35 cellular contexts compared by ENCODE assay signal in genomic region chr15:73792429-73792828, GRCh38. TPM values are rescaled to one million over a fixed set of nuclear protein-coding genes. Genes with fewer than 3 reads are reported as not detected.
DNase-seq lines count a peak whose midpoint lies in the region; ATAC-seq, FAIRE-seq and TF ChIP-seq lines count a peak whose summit lies in the region.
"Had no signal": no experiment of that assay in that cellular context is flagged by ENCODE, and none has a peak within 500 bp of the region (broad histone marks: within the 10 kb centered on the region; RNA-seq: fewer than 3 reads in every experiment).

No MANE protein-coding gene starts in this region.

- H3K4me3 ChIP-seq in HCT116 (replicated peaks in 1 of 2; ENCODE audit: low read depth in 1 of 2, low read length in 2 of 2) (no peak overlapping the region), K562 (no peak overlapping the region), right cardiac atrium (ENCODE audit: low read length) (no peak overlapping the region), MM.1S (ENCODE audit: low read length) (no peak overlapping the region)
- H3K4me3 ChIP-seq: BLaER1, body of pancreas, lung, skin epidermis had no signal

- TF ChIP-seq EP300 in K562 (IDR thresholded peaks at IDR 0.05; ENCODE audit: low read length) = no peak

- WGBS in K562 (ENCODE audit: insufficient coverage, low coverage, missing lambda C conversion rate) = 0% methylated on average over 7 of the region's 7 CpGs
- 48% methylated on average over 7 of the region's 7 CpGs for WGBS in right cardiac atrium

- DNase-seq in G401 (ENCODE audit: low spot score) = peak; percentile 10
- no peak for DNase-seq in HCT116 (ENCODE audit: low read depth, low spot score)
- no peak for DNase-seq in K562 (ENCODE audit: extremely low read depth in 1 of 4, low spot score in 3 of 4)
- peak in 2 of 3 donors; percentile 31 to 57 for DNase-seq in right cardiac atrium
- no peak for DNase-seq in MM.1S
- no peak for DNase-seq in activated T-cell treated with anti-CD3 and anti-CD28 coated beads, Interleukin-2, amount 50 U/mL, for 72 hours
- DNase-seq in DMS114 treated with DMSO at 0.1 percent for 48 hours (lab: John Stamatoyannopoulos, UW; ENCODE audit: unreplicated experiment) = no peak
- DNase-seq: activated CD4-positive, alpha-beta memory T cell treated with anti-CD3 and anti-CD28 coated beads for 36 hours; activated CD8-positive, alpha-beta memory T cell treated with anti-CD3 and anti-CD28 coated beads, Interleukin-2, amount 50 U/mL, for 4 hours; activated naive CD4-positive, alpha-beta T cell treated with anti-CD3 and anti-CD28 coated beads, Interleukin-2, amount 10 ng/mL, durations not matched to agents 7 days and 5 days; cerebellar nuclear complex; dermis blood vessel endothelial cell; endodermal cell; KG1; kidney glomerular epithelial cell; NCI-H1417; NCI-H748 treated with DMSO at 0.1 percent for 48 hours; occipital lobe; stimulated activated naive CD4-positive, alpha-beta T cell had no signal

- no peaks in the 10 kb centered on the region for H3F3A ChIP-seq in MM.1S (ENCODE audit: insufficient read depth, low read length)

- POLR2A ChIA-PET in HCT116 (lab: Charles Lee) = no interaction called here
- POLR2A ChIA-PET in K562 (lab: Yijun Ruan, JAX) = interaction anchor here (1.8 kb wide), 1 partner anchor 9 kb away, joined by 5 read pairs; no protein-coding TSS in a partner anchor

- BruUV-seq in HCT116 (replicated peaks; lab: Mats Ljungman, UMichigan) (no TSS peak), K562 (replicated peaks; lab: Mats Ljungman, UMichigan) (no TSS peak)

- TF ChIP-seq RAD21 in HCT116 (IDR thresholded peaks at IDR 0.05; ENCODE audit: low read depth) = no peak
- no peak for TF ChIP-seq RAD21 in K562 (CRISPR knock-in tag; conservative IDR thresholded peaks at IDR 0.05 in 1 of 2, IDR thresholded peaks at IDR 0.05 in 1 of 2)

- TF ChIP-seq POLR2A in HCT116 (IDR thresholded peaks at IDR 0.05; ENCODE audit: borderline replicate concordance, extremely low read depth, insufficient read depth, insufficient read length) (no peak), K562 (conservative IDR thresholded peaks at IDR 0.05) (no peak)

- no peaks in the 10 kb centered on the region for H3K27me3 Mint-ChIP-seq in activated T-cell treated with anti-CD3 and anti-CD28 coated beads, Interleukin-2, amount 50 U/mL, for 72 hours (ENCODE audit: low read depth)
- H3K27me3 Mint-ChIP-seq: activated CD4-positive, alpha-beta memory T cell treated with anti-CD3 and anti-CD28 coated beads for 36 hours had no signal

- no peak overlapping the region for H3K4me3 Mint-ChIP-seq in activated T-cell treated with anti-CD3 and anti-CD28 coated beads, Interleukin-2, amount 50 U/mL, for 72 hours
- H3K4me3 Mint-ChIP-seq: activated CD4-positive, alpha-beta memory T cell treated with anti-CD3 and anti-CD28 coated beads for 36 hours; activated naive CD4-positive, alpha-beta T cell treated with anti-CD3 and anti-CD28 coated beads, Interleukin-2, amount 10 ng/mL, durations not matched to agents 7 days and 5 days; endodermal cell; natural killer cell treated with Interleukin-12 subunit alpha and Interleukin-12 subunit beta and Interleukin-15 and Interleukin-18, amount 100 ng/mL, for 72 hours; T-helper 1 cell treated with Interleukin-12 subunit alpha and Interleukin-12 subunit beta and Interleukin-4 antibody, amounts not matched to agents 30 μg/mL and 1 μg/mL, for 36 hours; type B pancreatic cell had no signal

- H3K27me3 ChIP-seq in HCT116 (ENCODE audit: insufficient read depth, low read length) (no peaks in the 10 kb centered on the region), K562 (ENCODE audit: control insufficient read depth in 2 of 2, insufficient read depth in 2 of 2, low read length in 2 of 2) (peaks cover 0 to 42% of the 10 kb centered on the region in 2 experiments; a peak in 3 of 5 replicates), right cardiac atrium (ENCODE audit: control insufficient read depth, insufficient read depth) (no peaks in the 10 kb centered on the region), MM.1S (replicated peaks; ENCODE audit: insufficient read depth, low read length) (0 out of 2 replicates have a peak, but pooled peaks cover 6% of the 10 kb centered on the region)
- H3K27me3 ChIP-seq: BLaER1, body of pancreas had no signal

- no peaks in the 10 kb centered on the region for H3K36me3 ChIP-seq in HCT116 (ENCODE audit: control insufficient read depth in 1 of 2, insufficient read depth in 2 of 2, low read length in 2 of 2)
- no peaks in the 10 kb centered on the region for H3K36me3 ChIP-seq in K562 (ENCODE audit: control insufficient read depth, insufficient read depth, low read length)
- no peaks in the 10 kb centered on the region for H3K36me3 ChIP-seq in MM.1S (replicated peaks; ENCODE audit: insufficient read depth, low read length)
- H3K36me3 ChIP-seq: BLaER1 had no signal

- no peaks in the 10 kb centered on the region for H3K79me2 ChIP-seq in HCT116 (ENCODE audit: insufficient read depth, low read length)
- no peaks in the 10 kb centered on the region for H3K79me2 ChIP-seq in K562 (ENCODE audit: control insufficient read depth, insufficient read depth, low read length)
- H3K79me2 ChIP-seq in MM.1S (ENCODE audit: low read length) = no peaks in the 10 kb centered on the region

- intact Hi-C loops in HCT116 (cut with micrococcal nuclease) (no loop called here), K562 (cut with micrococcal nuclease) (no loop called here), right cardiac atrium (cut with DNase I) (no loop called here)

- ATAC-seq in HCT116 (peak; percentile 66), K562 (no peak), right cardiac atrium (peak; percentile 58 to 72)
- ATAC-seq in activated T-cell treated with anti-CD3 and anti-CD28 coated beads, Interleukin-2, amount 50 U/mL, for 72 hours (replicated peaks in 1 of 2) = no peak
- ATAC-seq: activated CD4-positive, CD25-positive, alpha-beta regulatory T cell treated with anti-CD3 and anti-CD28 coated beads, Interleukin-2, amount 50 U/mL, for 24 hours; body of pancreas; natural killer cell treated with Interleukin-12 subunit alpha and Interleukin-12 subunit beta and Interleukin-15 and Interleukin-18, amount 100 ng/mL, for 72 hours; SK-N-SH treated with all-trans-retinoic acid at 6 μM for 48 hours had no signal

- in situ Hi-C loops in G401 (cut with HindIII; ENCODE audit: low sequenced_read_pairs) = no loop called here
- in situ Hi-C loops in K562 (cut with MboI) = no loop called here

- H3K9me3 Mint-ChIP-seq in activated T-cell treated with anti-CD3 and anti-CD28 coated beads, Interleukin-2, amount 50 U/mL, for 72 hours = no peaks in the 10 kb centered on the region
- H3K9me3 Mint-ChIP-seq: activated CD4-positive, alpha-beta memory T cell treated with anti-CD3 and anti-CD28 coated beads for 36 hours; activated naive CD4-positive, alpha-beta T cell treated with anti-CD3 and anti-CD28 coated beads, Interleukin-2, amount 10 ng/mL, durations not matched to agents 7 days and 5 days; endodermal cell; natural killer cell treated with Interleukin-12 subunit alpha and Interleukin-12 subunit beta and Interleukin-15 and Interleukin-18, amount 100 ng/mL, for 72 hours; T-helper 1 cell treated with Interleukin-12 subunit alpha and Interleukin-12 subunit beta and Interleukin-4 antibody, amounts not matched to agents 30 μg/mL and 1 μg/mL, for 36 hours; type B pancreatic cell had no signal

- TF ChIP-seq CTCF in HCT116 (IDR thresholded peaks at IDR 0.05 in 2 of 3, conservative IDR thresholded peaks at IDR 0.05 in 1 of 3; ENCODE audit: borderline replicate concordance in 1 of 3, insufficient read depth in 1 of 3, low read depth in 2 of 3, low read length in 2 of 3) (0 out of 6 replicates have a peak, but pooled peaks of 1 of the 3 experiments have one; percentile 9), K562 (IDR thresholded peaks at IDR 0.05 in 2 of 3, conservative IDR thresholded peaks at IDR 0.05 in 1 of 3; ENCODE audit: insufficient read depth in 2 of 3, low read depth in 1 of 3, low read length in 3 of 3) (peak in 1 of 3 experiments; percentile 28; a peak in 1 of 6 replicates), MM.1S (IDR thresholded peaks at IDR 0.05; ENCODE audit: low read length) (no peak)

- CTCF ChIA-PET in HCT116 (lab: Charles Lee) = no interaction called here
- CTCF ChIA-PET in K562 (lab: Yijun Ruan, JAX; ENCODE audit: low intra/inter-chr PET ratio) = no interaction called here

- H2AFZ ChIP-seq in HCT116 (ENCODE audit: low read depth, low read length, poor library complexity, severe bottlenecking) = no peak overlapping the region
- no peak overlapping the region for H2AFZ ChIP-seq in K562 (ENCODE audit: low read depth, low read length)
- no peak overlapping the region for H2AFZ ChIP-seq in MM.1S (ENCODE audit: low read length)

- H3K4me2 ChIP-seq in HCT116 (ENCODE audit: low read length) (no peak overlapping the region), K562 (ENCODE audit: insufficient read depth, low read length) (no peak overlapping the region), MM.1S (ENCODE audit: low read depth, low read length) (no peak overlapping the region)
- H3K4me2 ChIP-seq: BLaER1 had no signal

- H3K4me1 ChIP-seq in HCT116 (ENCODE audit: control insufficient read depth in 1 of 2, insufficient read depth in 2 of 2, low read length in 2 of 2) (no peaks in the 10 kb centered on the region; a peak in 1 of 4 replicates), K562 (replicated peaks in 1 of 2; ENCODE audit: control insufficient read depth in 2 of 2, insufficient read depth in 2 of 2, low read length in 2 of 2) (no peaks in the 10 kb centered on the region; a peak in 1 of 5 replicates), right cardiac atrium (ENCODE audit: control insufficient read depth, insufficient read depth, low read length) (no peaks in the 10 kb centered on the region), MM.1S (ENCODE audit: low read length) (no peaks in the 10 kb centered on the region)
- H3K4me1 ChIP-seq: BLaER1, body of pancreas had no signal

- H3K9me3 ChIP-seq in HCT116 (ENCODE audit: control insufficient read depth in 1 of 2, insufficient read depth in 1 of 2, low read depth in 1 of 2, low read length in 2 of 2) = no peaks in the 10 kb centered on the region
- H3K9me3 ChIP-seq in K562 (replicated peaks; ENCODE audit: control insufficient read depth, insufficient read depth, low read depth, low read length) = no peaks in the 10 kb centered on the region
- H3K9me3 ChIP-seq in right cardiac atrium (ENCODE audit: control insufficient read depth, low read length) = no peaks in the 10 kb centered on the region
- H3K9me3 ChIP-seq in MM.1S (replicated peaks; ENCODE audit: insufficient read depth, low read length) = no peaks in the 10 kb centered on the region
- H3K9me3 ChIP-seq: BLaER1, body of pancreas had no signal

- no peaks in the 10 kb centered on the region for H3K4me1 Mint-ChIP-seq in activated T-cell treated with anti-CD3 and anti-CD28 coated beads, Interleukin-2, amount 50 U/mL, for 72 hours (ENCODE audit: low read depth)
- H3K4me1 Mint-ChIP-seq: activated naive CD4-positive, alpha-beta T cell treated with anti-CD3 and anti-CD28 coated beads, Interleukin-2, amount 10 ng/mL, durations not matched to agents 7 days and 5 days; endodermal cell had no signal

- no peaks in the 10 kb centered on the region for H3K36me3 Mint-ChIP-seq in activated T-cell treated with anti-CD3 and anti-CD28 coated beads, Interleukin-2, amount 50 U/mL, for 72 hours (ENCODE audit: insufficient read depth in 2 of 2)
- H3K36me3 Mint-ChIP-seq: activated CD4-positive, alpha-beta memory T cell treated with anti-CD3 and anti-CD28 coated beads for 36 hours; activated naive CD4-positive, alpha-beta T cell treated with anti-CD3 and anti-CD28 coated beads, Interleukin-2, amount 10 ng/mL, durations not matched to agents 7 days and 5 days; natural killer cell treated with Interleukin-12 subunit alpha and Interleukin-12 subunit beta and Interleukin-15 and Interleukin-18, amount 100 ng/mL, for 72 hours; type B pancreatic cell had no signal

- H4K20me1 ChIP-seq in HCT116 (ENCODE audit: insufficient read depth) (no peaks in the 10 kb centered on the region), K562 (replicated peaks; ENCODE audit: control insufficient read depth, insufficient read depth, low read length) (no peaks in the 10 kb centered on the region; the same call in 1 of the 2 replicates), MM.1S (ENCODE audit: insufficient read depth, low read length) (no peaks in the 10 kb centered on the region)
- H4K20me1 ChIP-seq: BLaER1 had no signal

- H3K9me1 ChIP-seq in K562 (ENCODE audit: control insufficient read depth, insufficient read depth, low read length) = no peaks in the 10 kb centered on the region

- no peak overlapping the region for H3K27ac Mint-ChIP-seq in activated T-cell treated with anti-CD3 and anti-CD28 coated beads, Interleukin-2, amount 50 U/mL, for 72 hours
- H3K27ac Mint-ChIP-seq: activated CD4-positive, alpha-beta memory T cell treated with anti-CD3 and anti-CD28 coated beads for 36 hours; activated naive CD4-positive, alpha-beta T cell treated with anti-CD3 and anti-CD28 coated beads, Interleukin-2, amount 10 ng/mL, durations not matched to agents 7 days and 5 days; endodermal cell; natural killer cell treated with Interleukin-12 subunit alpha and Interleukin-12 subunit beta and Interleukin-15 and Interleukin-18, amount 100 ng/mL, for 72 hours; T-helper 1 cell treated with Interleukin-12 subunit alpha and Interleukin-12 subunit beta and Interleukin-4 antibody, amounts not matched to agents 30 μg/mL and 1 μg/mL, for 36 hours; type B pancreatic cell had no signal

- H3K9me2 ChIP-seq in HCT116 (ENCODE audit: insufficient read depth) = no peaks in the 10 kb centered on the region
- H3K9me2 ChIP-seq in MM.1S (replicated peaks; ENCODE audit: insufficient read depth, low read length) = no peaks in the 10 kb centered on the region

- H3K9ac ChIP-seq in HCT116 (ENCODE audit: low read length) (no peak overlapping the region), K562 (ENCODE audit: insufficient read depth in 1 of 2, low read depth in 2 of 2, low read length in 2 of 2) (no peak overlapping the region), MM.1S (ENCODE audit: low read length) (no peak overlapping the region)
- H3K9ac ChIP-seq: BLaER1 had no signal

- RAD21 ChIA-PET in HCT116 (lab: Charles Lee; ENCODE audit: low non-redundant PET in 1 of 2, low total read pairs in 2 of 2, uncharacterized antibody in 2 of 2, unreplicated experiment in 2 of 2) = no interaction called here

- no peak for FAIRE-seq in K562 (lab: Jason Lieb, UNC)
- FAIRE-seq: GM18507, GM19239, HTR-8/SVneo, TTC549 had no signal

- no peak overlapping the region for H3K27ac ChIP-seq in HCT116 (ENCODE audit: low read depth, low read length)
- no peak overlapping the region for H3K27ac ChIP-seq in K562 (ENCODE audit: extremely low read depth, low read depth, low read length)
- H3K27ac ChIP-seq in right cardiac atrium (ENCODE audit: low read length) = peak overlapping the region; percentile 55
- no peak overlapping the region for H3K27ac ChIP-seq in MM.1S (ENCODE audit: low read length)
- H3K27ac ChIP-seq: BLaER1, body of pancreas, skin epidermis had no signal

RNA-seq across cellular contexts. Expression of gene INSYN1, which starts 39.3 kb away (rescaled TPM):
- total RNA-seq in G401 (2014; rRNA removed; shearing (Covaris generic)) = 22.2 and 28.4 TPM in 2 replicates
- total RNA-seq in HCT116 (2021; ENCODE audit: unreplicated experiment) (2.0 TPM), K562 (2014; rRNA removed) (not detected in 2 replicates), K562 (2014; rRNA removed; fragmentation: Illumina TruSeq; extraction: Trizol) (not detected in 2 replicates), K562 (2015; rRNA removed; fragmentation: Illumina TruSeq; extraction: Trizol) (not detected in 2 replicates), K562 (2021) (not detected in 2 replicates), right cardiac atrium (100 to 1,000 TPM in 2 of 4 donors, 10 to 100 TPM in 2; 65.6 to 112 (median 99.0) TPM)
- 0.85 and 1.1 TPM in 2 replicates for polyA plus RNA-seq in HCT116 (2012)
- not detected in 2 replicates for total RNA-seq in K562 (2011; cell fraction: chromatin; rRNA removed; ENCODE audit: low replicate concordance)
- not detected in 2 replicates for total RNA-seq in K562 (2011; cell fraction: nucleolus; rRNA removed)
- not detected in 2 replicates for total RNA-seq in K562 (2011; cell fraction: nucleoplasm; rRNA removed)
- polyA plus RNA-seq in K562 (2011; rRNA removed) (not detected in 2 replicates), K562 (2014; fragmentation: Illumina TruSeq; extraction: Trizol) (not detected in 2 replicates), K562 (2014; fragmentation: Nextera tagmentation; extraction: Ambion mirVana) (not detected), K562 (2014; rRNA removed) (not detected in 2 replicates), right cardiac atrium (117 TPM)
- polyA plus RNA-seq in K562 (2011; cell fraction: cytosol; rRNA removed) = not detected in 2 replicates
- not detected in 2 replicates for polyA plus RNA-seq in K562 (2011; cell fraction: nucleus; rRNA removed)
- 0.01 TPM in 1 of 2 replicates, not detected in the other for polyA plus RNA-seq in K562 (2012)
- polyA minus RNA-seq in K562 (2011; rRNA and poly(A)+ RNA removed) = not detected in 2 replicates
- not detected in 2 replicates for polyA minus RNA-seq in K562 (2011; cell fraction: cytosol; rRNA and poly(A)+ RNA removed)
- polyA minus RNA-seq in K562 (2011; cell fraction: nucleus; rRNA and poly(A)+ RNA removed) = not detected in 2 replicates
- not detected for total RNA-seq in activated T-cell treated with anti-CD3 and anti-CD28 coated beads, Interleukin-2, amount 50 U/mL, for 72 hours
- total RNA-seq: activated CD4-positive, alpha-beta memory T cell treated with anti-CD3 and anti-CD28 coated beads for 36 hours; dermis blood vessel endothelial cell; MCF 10A; mononuclear cell; natural killer cell treated with Interleukin-12 subunit alpha and Interleukin-12 subunit beta and Interleukin-15 and Interleukin-18, amount 100 ng/mL, for 72 hours; OCI-LY7 had no signal

Comparison
In these comparisons a context has a peak if more than half of its experiments do, and no peak if none do; other contexts are left out.
1. DNase-seq: peak in G401 (single experiment) and right cardiac atrium (2 of 3); none in HCT116 (single experiment), K562 (0 of 4), MM.1S (single experiment), activated T-cell treated with anti-CD3 and anti-CD28 coated beads, Interleukin-2, amount 50 U/mL, for 72 hours (0 of 2) and DMS114 treated with DMSO at 0.1 percent for 48 hours (single experiment).
2. ATAC-seq: peak in HCT116 (single experiment) and right cardiac atrium (2 of 2); none in K562 (single experiment) and activated T-cell treated with anti-CD3 and anti-CD28 coated beads, Interleukin-2, amount 50 U/mL, for 72 hours (0 of 2).